In the genomic region with DNA sequence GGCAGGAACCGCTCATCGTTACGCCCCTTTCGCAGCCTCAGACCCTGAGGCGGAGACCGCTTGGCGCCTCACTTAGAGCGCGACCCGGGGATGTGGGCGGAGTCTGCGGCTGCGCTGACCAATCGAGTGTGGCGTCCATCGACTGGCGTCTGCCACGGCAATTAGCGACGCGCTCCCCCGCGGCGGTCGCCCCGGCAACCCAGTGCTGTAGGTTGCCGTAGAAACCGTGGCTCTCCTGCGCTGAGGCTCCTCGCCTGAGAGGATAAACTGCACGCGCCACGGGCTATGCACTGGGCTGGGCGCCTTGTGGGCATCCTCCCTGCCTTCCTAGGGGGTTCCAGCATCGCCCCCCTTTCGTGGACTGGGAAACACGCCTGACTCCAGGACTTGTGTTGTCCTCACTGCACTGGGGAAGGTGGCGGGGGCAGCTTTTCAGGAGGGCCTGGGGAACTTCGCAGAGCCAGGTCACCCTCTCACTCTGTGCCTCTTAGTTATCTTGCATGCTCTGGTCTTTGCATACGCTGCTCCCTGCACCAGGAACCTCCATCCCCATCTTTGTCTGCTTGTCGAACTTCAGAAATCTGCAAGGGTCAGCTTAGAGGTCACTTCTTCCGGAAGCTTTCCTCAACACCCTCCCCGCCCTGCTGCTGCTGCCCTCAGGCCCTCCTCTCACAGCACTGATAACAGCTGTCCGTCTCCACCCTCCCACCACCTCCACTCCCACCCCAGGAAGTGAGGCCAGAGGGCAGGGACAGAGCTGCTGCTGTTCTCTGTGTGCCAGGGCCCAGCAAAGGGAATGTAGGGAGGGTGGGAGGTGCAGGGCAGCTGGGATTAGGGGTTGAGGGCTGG, we compare ENCODE assay signal across 8 cellular contexts. TPM values are rescaled to one million over a fixed set of nuclear protein-coding genes. Genes with fewer than 3 reads are reported as not detected.
DNase-seq lines count a peak whose midpoint lies in the region; ATAC-seq and TF ChIP-seq lines count a peak whose summit lies in the region.

No MANE protein-coding gene starts in this region.

- H3K27ac ChIP-seq in WERI-Rb-1 (peak overlapping the region; percentile 86), breast epithelium (peak overlapping the region; percentile 61 to 84), skeletal muscle tissue (ENCODE audit: low read depth, low read length) (peak overlapping the region; percentile 87)

- peak overlapping the region; percentile 77 to 85 (median 80) for H3K9ac ChIP-seq in skeletal muscle tissue (ENCODE audit: low read depth in 1 of 3, low read length in 3 of 3)

- no peak for TF ChIP-seq CTCF in WERI-Rb-1 (IDR thresholded peaks at IDR 0.05; ENCODE audit: low read depth, low read length)
- no peak for TF ChIP-seq CTCF in breast epithelium (IDR thresholded peaks at IDR 0.05)

- H3K4me1 ChIP-seq in breast epithelium (peaks cover 7 to 8% of the 10 kb centered on the region in 2 donors), skeletal muscle tissue (ENCODE audit: control insufficient read depth in 3 of 3, insufficient read depth in 3 of 3, low read length in 3 of 3) (peaks cover 7 to 34% (median 29%) of the 10 kb centered on the region in 3 donors)

- H3K36me3 ChIP-seq in WERI-Rb-1 (peaks cover 9% of the 10 kb centered on the region), breast epithelium (no peaks in the 10 kb centered on the region), skeletal muscle tissue (ENCODE audit: control insufficient read depth in 3 of 3, insufficient read depth in 3 of 3, low read length in 3 of 3) (peaks cover 3 to 17% (median 7%) of the 10 kb centered on the region in 3 donors)

- ATAC-seq in GM18498 (IDR thresholded peaks at IDR 0.05; ENCODE audit: unreplicated experiment) (peak; percentile 79), HG03025 (IDR thresholded peaks at IDR 0.05; ENCODE audit: low FRiP score, unreplicated experiment) (peak; percentile 48), HG02571 (IDR thresholded peaks at IDR 0.05; ENCODE audit: unreplicated experiment) (no peak)

- H3K27me3 ChIP-seq in WERI-Rb-1 (ENCODE audit: insufficient read depth, low read depth, severe bottlenecking) = no peaks in the 10 kb centered on the region
- no peaks in the 10 kb centered on the region for H3K27me3 ChIP-seq in breast epithelium
- no peaks in the 10 kb centered on the region for H3K27me3 ChIP-seq in skeletal muscle tissue (ENCODE audit: control insufficient read depth in 3 of 3, insufficient read depth in 3 of 3, low read length in 3 of 3)

- no peak for TF ChIP-seq POLR2A in breast epithelium (IDR thresholded peaks at IDR 0.05)

- H3K9me3 ChIP-seq in WERI-Rb-1 (ENCODE audit: severe bottlenecking) = no peaks in the 10 kb centered on the region
- H3K9me3 ChIP-seq in breast epithelium = no peaks in the 10 kb centered on the region
- H3K9me3 ChIP-seq in skeletal muscle tissue (ENCODE audit: control insufficient read depth in 3 of 3, low read length in 3 of 3) = no peaks in the 10 kb centered on the region

- intact Hi-C loops in breast epithelium (cut with DNase I; ENCODE audit: low total_unique reads) = no loop called here

- peak overlapping the region; percentile 67 for H3K4me3 ChIP-seq in WERI-Rb-1 (ENCODE audit: low read depth, low read length)
- H3K4me3 ChIP-seq in breast epithelium = peak overlapping the region; percentile 42 to 70 (median 50)
- peak overlapping the region; percentile 75 to 87 (median 85) for H3K4me3 ChIP-seq in skeletal muscle tissue (ENCODE audit: low read length in 3 of 3)

- DNase-seq in NCI-H2107 treated with DMSO at 0.1 percent for 48 hours (lab: John Stamatoyannopoulos, UW; ENCODE audit: unreplicated experiment) = peak; percentile 72
- DNase-seq in WERI-Rb-1 = peak; percentile 98
- peak in 1 of 2 donors; percentile 62 for DNase-seq in breast epithelium (ENCODE audit: low spot score in 2 of 2)
- peak; percentile 98 for DNase-seq in iPS-NIHi11 (ENCODE audit: low spot score)

RNA-seq across cellular contexts. Expression of a gene that starts 0.5 kb away (rescaled TPM):
- total RNA-seq in breast epithelium (1 to 10 TPM in 1 of 3 donors, not detected in 2; 1.6 TPM), skeletal muscle tissue (11.0 TPM)

RNA-seq across cellular contexts. Expression of a gene that starts 12.5 kb away (rescaled TPM):
- total RNA-seq in breast epithelium (10 to 100 TPM; 35.8 to 59.9 (median 52.4) TPM), skeletal muscle tissue (15.7 TPM)

RNA-seq across cellular contexts. Expression of a gene that starts 17.9 kb away (rescaled TPM):
- total RNA-seq in breast epithelium (1 to 10 TPM; 1.6 to 2.4 (median 2.0) TPM), skeletal muscle tissue (1.6 TPM)

RNA-seq across cellular contexts. Expression of a gene that starts 31.3 kb away (rescaled TPM):
- total RNA-seq in breast epithelium (not detected), skeletal muscle tissue (not detected)

RNA-seq across cellular contexts. Expression of a gene that starts 32.3 kb away (rescaled TPM):
- total RNA-seq in breast epithelium = 10 to 100 TPM; 37.6 to 59.0 (median 46.2) TPM
- total RNA-seq in skeletal muscle tissue = 32.4 TPM
